ENCODE assay signal across 1 cellular context in the genomic region with DNA sequence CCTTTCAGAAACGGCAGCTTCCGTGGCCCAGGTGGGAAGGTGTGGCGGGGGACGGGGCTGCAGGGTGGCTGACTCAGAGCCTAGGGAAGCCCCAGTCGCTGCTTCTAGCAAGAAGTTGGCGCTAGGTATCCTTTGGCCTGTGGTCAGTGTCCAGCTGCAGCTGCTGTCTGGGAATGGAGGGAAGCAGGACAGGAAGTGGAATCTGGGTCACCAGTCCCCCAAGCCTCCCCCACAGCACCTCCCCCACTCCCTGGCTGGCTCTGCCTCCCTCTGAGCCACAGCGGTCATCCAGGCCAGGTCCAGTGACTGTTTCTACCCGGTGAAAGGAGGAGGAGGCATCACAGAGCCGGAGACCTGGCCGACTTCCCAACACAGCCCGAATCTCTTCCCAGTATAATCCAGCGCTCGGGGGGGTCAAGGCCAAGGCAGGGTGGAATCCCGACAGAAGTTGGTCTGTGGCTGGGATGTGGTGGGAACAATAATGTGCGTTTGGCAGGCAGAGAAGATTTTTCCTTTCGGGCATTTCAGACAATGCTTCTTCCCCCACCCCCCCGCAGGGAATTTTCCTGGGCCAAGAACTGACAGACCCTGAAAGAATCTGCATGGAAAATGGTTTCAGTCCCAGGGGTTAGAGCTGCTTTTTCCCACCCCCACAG.
TF ChIP-seq lines count a peak whose summit lies in the region.

No MANE protein-coding gene starts in this region.

TF ChIP-seq in WTC11, 78 proteins besides CTCF, POLR2A, EP300 and RAD21 (continued from another document):
- TF ChIP-seq, protein P1, sequence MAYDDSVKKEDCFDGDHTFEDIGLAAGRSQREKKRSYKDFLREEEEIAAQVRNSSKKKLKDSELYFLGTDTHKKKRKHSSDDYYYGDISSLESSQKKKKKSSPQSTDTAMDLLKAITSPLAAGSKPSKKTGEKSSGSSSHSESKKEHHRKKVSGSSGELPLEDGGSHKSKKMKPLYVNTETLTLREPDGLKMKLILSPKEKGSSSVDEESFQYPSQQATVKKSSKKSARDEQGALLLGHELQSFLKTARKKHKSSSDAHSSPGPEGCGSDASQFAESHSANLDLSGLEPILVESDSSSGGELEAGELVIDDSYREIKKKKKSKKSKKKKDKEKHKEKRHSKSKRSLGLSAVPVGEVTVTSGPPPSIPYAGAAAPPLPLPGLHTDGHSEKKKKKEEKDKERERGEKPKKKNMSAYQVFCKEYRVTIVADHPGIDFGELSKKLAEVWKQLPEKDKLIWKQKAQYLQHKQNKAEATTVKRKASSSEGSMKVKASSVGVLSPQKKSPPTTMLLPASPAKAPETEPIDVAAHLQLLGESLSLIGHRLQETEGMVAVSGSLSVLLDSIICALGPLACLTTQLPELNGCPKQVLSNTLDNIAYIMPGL (CRISPR knock-in tag; IDR thresholded peaks at IDR 0.05) = no peak
- TF ChIP-seq NFATC4 (CRISPR knock-in tag; IDR thresholded peaks at IDR 0.05) (no peak), FOXP1 (CRISPR knock-in tag; IDR thresholded peaks at IDR 0.05; ENCODE audit: borderline replicate concordance) (no peak), TEAD4 (CRISPR knock-in tag; IDR thresholded peaks at IDR 0.05) (no peak), GTF2I (CRISPR knock-in tag; conservative IDR thresholded peaks at IDR 0.05) (no peak)
TF ChIP-seq in WTC11: peak in this region for 0.
